In genomic region chr3:181823716-181824115, GRCh38 we compare ENCODE assay signal across 22 cellular contexts.
"Had no signal": no experiment of that assay in that cellular context is flagged by ENCODE, and none has a peak within 500 bp of the region (broad histone marks: within the 10 kb centered on the region; RNA-seq: fewer than 3 reads in every experiment).

No MANE protein-coding gene starts in this region.

- H3K27ac Mint-ChIP-seq: activated CD4-positive, alpha-beta T cell treated with anti-CD3 and anti-CD28 coated beads, Interleukin-2, amount 10 ng/mL, durations not matched to agents 7 days and 5 days; activated CD8-positive, alpha-beta T cell treated with anti-CD3 and anti-CD28 coated beads, Interleukin-2, amount 10 ng/mL, durations not matched to agents 7 days and 5 days; activated naive CD4-positive, alpha-beta T cell treated with anti-CD3 and anti-CD28 coated beads, Interleukin-2, amount 50 U/mL, for 24 hours; activated T-helper 1 cell treated with anti-CD3 and anti-CD28 coated beads, Interleukin-12 subunit alpha, Interleukin-12 subunit beta, Interleukin-2, Interleukin-4 antibody, amounts not matched to agents 30 ng/mL and 10 ng/mL and 1 ng/mL, durations not matched to agents 14 hours and 24 hours and 36 hours; naive thymus-derived CD4-positive, alpha-beta T cell; stimulated activated naive B cell treated with anti-CD40 and anti-IgM and Interleukin-4, amounts not matched to agents 10 μg/mL and 1 μg/mL and 100 μg/mL, for 72 hours; T-helper 2 cell treated with Interferon-gamma antibody and Interleukin-4, amounts not matched to agents 5 μg/mL and 100 μg/mL, for 36 hours; type B pancreatic cell had no signal

- H3K4me1 Mint-ChIP-seq: activated CD4-positive, alpha-beta T cell treated with anti-CD3 and anti-CD28 coated beads, Interleukin-2, amount 10 ng/mL, durations not matched to agents 7 days and 5 days; activated naive CD4-positive, alpha-beta T cell treated with anti-CD3 and anti-CD28 coated beads, Interleukin-2, amount 50 U/mL, for 24 hours; stimulated activated naive B cell treated with anti-CD40 and anti-IgM and Interleukin-4, amounts not matched to agents 10 μg/mL and 1 μg/mL and 100 μg/mL, for 72 hours had no signal

- DNase-seq: activated CD4-positive, alpha-beta T cell treated with anti-CD3 and anti-CD28 coated beads, Interleukin-2, amount 10 ng/mL, durations not matched to agents 7 days and 5 days; activated CD4-positive, CD25-positive, alpha-beta regulatory T cell treated with anti-CD3 and anti-CD28 coated beads, Interleukin-2, amount 50 U/mL, for 72 hours; activated CD8-positive, alpha-beta T cell treated with anti-CD3 and anti-CD28 coated beads, Interleukin-2, amount 10 ng/mL, durations not matched to agents 7 days and 5 days; activated gamma-delta T cell treated with Interleukin-2 at 50 U/mL for 16 hours; aorta; caudate nucleus; effector memory CD4-positive, alpha-beta T cell; foreskin melanocyte; kidney; naive thymus-derived CD4-positive, alpha-beta T cell; stimulated activated CD4-positive, alpha-beta T cell treated with anti-CD3 and anti-CD28 coated beads, Interleukin-2, amount 100 ng/mL, for 48 hours; stimulated activated CD8-positive, alpha-beta memory T cell treated with anti-CD3 and anti-CD28 coated beads, Interleukin-4, amount 100 ng/mL, for 48 hours; stimulated activated naive B cell treated with anti-CD40 and anti-IgM and Interleukin-4, amounts not matched to agents 10 μg/mL and 1 μg/mL and 100 μg/mL, for 72 hours; testis; WERI-Rb-1 had no signal

- H3K27me3 Mint-ChIP-seq: activated CD4-positive, alpha-beta T cell treated with anti-CD3 and anti-CD28 coated beads, Interleukin-2, amount 10 ng/mL, durations not matched to agents 7 days and 5 days; brain; stimulated activated naive B cell treated with anti-CD40 and anti-IgM and Interleukin-4, amounts not matched to agents 10 μg/mL and 1 μg/mL and 100 μg/mL, for 72 hours; type B pancreatic cell had no signal

- H3K27me3 ChIP-seq: testis had no signal

- H3K36me3 Mint-ChIP-seq: activated naive CD4-positive, alpha-beta T cell treated with anti-CD3 and anti-CD28 coated beads, Interleukin-2, amount 50 U/mL, for 24 hours; brain; stimulated activated naive B cell treated with anti-CD40 and anti-IgM and Interleukin-4, amounts not matched to agents 10 μg/mL and 1 μg/mL and 100 μg/mL, for 72 hours; type B pancreatic cell had no signal

- H3K36me3 ChIP-seq: prostate gland, WERI-Rb-1 had no signal

- H3K4me3 Mint-ChIP-seq: activated CD4-positive, alpha-beta T cell treated with anti-CD3 and anti-CD28 coated beads, Interleukin-2, amount 10 ng/mL, durations not matched to agents 7 days and 5 days; activated CD8-positive, alpha-beta T cell treated with anti-CD3 and anti-CD28 coated beads, Interleukin-2, amount 10 ng/mL, durations not matched to agents 7 days and 5 days; activated naive CD4-positive, alpha-beta T cell treated with anti-CD3 and anti-CD28 coated beads, Interleukin-2, amount 50 U/mL, for 24 hours; activated T-helper 1 cell treated with anti-CD3 and anti-CD28 coated beads, Interleukin-12 subunit alpha, Interleukin-12 subunit beta, Interleukin-2, Interleukin-4 antibody, amounts not matched to agents 30 ng/mL and 10 ng/mL and 1 ng/mL, durations not matched to agents 14 hours and 24 hours and 36 hours; brain; naive thymus-derived CD4-positive, alpha-beta T cell; neural crest cell; stimulated activated naive B cell treated with anti-CD40 and anti-IgM and Interleukin-4, amounts not matched to agents 10 μg/mL and 1 μg/mL and 100 μg/mL, for 72 hours; T-helper 2 cell treated with Interferon-gamma antibody and Interleukin-4, amounts not matched to agents 5 μg/mL and 100 μg/mL, for 36 hours; type B pancreatic cell had no signal

- H3K4me1 ChIP-seq: prostate gland, testis had no signal

- H3K9me3 Mint-ChIP-seq: activated CD4-positive, alpha-beta T cell treated with anti-CD3 and anti-CD28 coated beads, Interleukin-2, amount 10 ng/mL, durations not matched to agents 7 days and 5 days; activated T-helper 1 cell treated with anti-CD3 and anti-CD28 coated beads, Interleukin-12 subunit alpha, Interleukin-12 subunit beta, Interleukin-2, Interleukin-4 antibody, amounts not matched to agents 30 ng/mL and 10 ng/mL and 1 ng/mL, durations not matched to agents 14 hours and 24 hours and 36 hours; neural crest cell; T-helper 2 cell treated with Interferon-gamma antibody and Interleukin-4, amounts not matched to agents 5 μg/mL and 100 μg/mL, for 36 hours had no signal

- ATAC-seq: activated CD8-positive, alpha-beta T cell treated with anti-CD3 and anti-CD28 coated beads, Interleukin-2, amount 10 ng/mL, durations not matched to agents 7 days and 5 days; naive thymus-derived CD4-positive, alpha-beta T cell; stimulated activated naive B cell treated with anti-CD40 and anti-IgM and Interleukin-4, amounts not matched to agents 10 μg/mL and 1 μg/mL and 100 μg/mL, for 72 hours had no signal

- H3K9me3 ChIP-seq: prostate gland, testis had no signal

- H3K27ac ChIP-seq: prostate gland, testis, WERI-Rb-1 had no signal

- H3K4me3 ChIP-seq: prostate gland, testis had no signal
